In genomic region chr3:70298385-70298784, GRCh38 we compare ENCODE assay signal across 20 cellular contexts. TPM values are rescaled to one million over a fixed set of nuclear protein-coding genes. Genes with fewer than 3 reads are reported as not detected.
"Had no signal": no experiment of that assay in that cellular context is flagged by ENCODE, and none has a peak within 500 bp of the region (broad histone marks: within the 10 kb centered on the region; RNA-seq: fewer than 3 reads in every experiment).

No MANE protein-coding gene starts in this region.

- H2AFZ ChIP-seq: hepatocyte had no signal

- H3K4me1 ChIP-seq: left lung, upper lobe of left lung had no signal

- H3K79me2 ChIP-seq: hepatocyte had no signal

- DNase-seq: activated CD4-positive, alpha-beta memory T cell treated with anti-CD3 and anti-CD28 coated beads, Interleukin-2, amount 10 ng/mL, durations not matched to agents 7 days and 5 days; activated CD4-positive, alpha-beta T cell treated with anti-CD3 and anti-CD28 coated beads for 4 hours; activated effector memory CD4-positive, alpha-beta T cell treated with Interleukin-2 at 50 U/mL for 16 hours; activated T-cell treated with anti-CD3 and anti-CD28 coated beads, Interleukin-2, amount 50 U/mL, for 4 hours; amniotic stem cell; effector CD8-positive, alpha-beta T cell; left lung; mammary epithelial cell; mucosa of descending colon; naive thymus-derived CD4-positive, alpha-beta T cell; posterior cingulate gyrus; retina; stimulated activated CD4-positive, alpha-beta T cell treated with anti-CD3 and anti-CD28 coated beads, Interleukin-4, amount 100 ng/mL, for 4 hours; stimulated activated CD8-positive, alpha-beta memory T cell treated with anti-CD3 and anti-CD28 coated beads, Interleukin-4, amount 100 ng/mL, for 48 hours; stimulated activated naive CD4-positive, alpha-beta T cell treated with Interleukin-2 at 50 U/mL for 16 hours; upper lobe of left lung had no signal

- H3K27ac ChIP-seq: hepatocyte, left lung, upper lobe of left lung had no signal

- ATAC-seq: activated naive CD4-positive, alpha-beta T cell treated with anti-CD3 and anti-CD28 coated beads, Interleukin-2, amount 50 U/mL, for 72 hours; activated T-cell treated with anti-CD3 and anti-CD28 coated beads, Interleukin-2, amount 50 U/mL, for 4 hours; left lung; mucosa of descending colon; naive thymus-derived CD4-positive, alpha-beta T cell had no signal

- H3K4me3 ChIP-seq: hepatocyte, left lung, mucosa of descending colon, upper lobe of left lung had no signal

- H3K9me3 ChIP-seq: left lung, mucosa of descending colon, upper lobe of left lung had no signal

- FAIRE-seq: keratinocyte had no signal

- H3K4me2 ChIP-seq: hepatocyte had no signal

- H3K27me3 ChIP-seq: hepatocyte, left lung, upper lobe of left lung had no signal

- H3K36me3 ChIP-seq: left lung, upper lobe of left lung had no signal

RNA-seq across cellular contexts. Expression of gene MDFIC2, which starts 14.1 kb away (rescaled TPM):
- total RNA-seq: activated CD4-positive, alpha-beta memory T cell treated with anti-CD3 and anti-CD28 coated beads, Interleukin-2, amount 10 ng/mL, durations not matched to agents 7 days and 5 days; activated naive CD4-positive, alpha-beta T cell treated with anti-CD3 and anti-CD28 coated beads, Interleukin-2, amount 50 U/mL, for 72 hours; activated T-cell treated with anti-CD3 and anti-CD28 coated beads, Interleukin-2, amount 50 U/mL, for 4 hours; hepatocyte; left lung; mammary epithelial cell; mucosa of descending colon; naive thymus-derived CD4-positive, alpha-beta T cell; skeletal muscle tissue; upper lobe of left lung had no signal
- polyA plus RNA-seq: hepatocyte; keratinocyte; mammary epithelial cell; naive thymus-derived CD4-positive, alpha-beta T cell had no signal
